In genomic region chr1:201728731-201729130, GRCh38 we compare ENCODE assay signal across 17 cellular contexts.
"Had no signal": no experiment of that assay in that cellular context is flagged by ENCODE, and none has a peak within 500 bp of the region (broad histone marks: within the 10 kb centered on the region; RNA-seq: fewer than 3 reads in every experiment).

No MANE protein-coding gene starts in this region.

- H3K27me3 ChIP-seq: gastroesophageal sphincter, hepatocyte had no signal

- H3K79me2 ChIP-seq: hepatocyte had no signal

- H3K4me1 Mint-ChIP-seq: activated CD4-positive, alpha-beta T cell treated with anti-CD3 and anti-CD28 coated beads, Interleukin-2, amount 10 ng/mL, durations not matched to agents 7 days and 5 days; activated naive CD4-positive, alpha-beta T cell treated with anti-CD3 and anti-CD28 coated beads, Interleukin-2, amount 10 ng/mL, durations not matched to agents 7 days and 5 days; activated T-helper 17 cell treated with anti-CD3 and anti-CD28 coated beads, Interleukin-2, amount 50 U/mL, for 72 hours; naive thymus-derived CD8-positive, alpha-beta T cell; stimulated activated naive CD8-positive, alpha-beta T cell treated with anti-CD3 and anti-CD28 coated beads, Interleukin-15, amount 100 ng/mL, for 72 hours had no signal

- H3K9me3 ChIP-seq: gastroesophageal sphincter, mucosa of descending colon, thoracic aorta had no signal

- H3K36me3 ChIP-seq: gastroesophageal sphincter, thoracic aorta had no signal

- H3K4me3 Mint-ChIP-seq: activated CD4-positive, alpha-beta T cell treated with anti-CD3 and anti-CD28 coated beads, Interleukin-2, amount 10 ng/mL, durations not matched to agents 7 days and 5 days; activated naive CD4-positive, alpha-beta T cell treated with anti-CD3 and anti-CD28 coated beads, Interleukin-2, amount 10 ng/mL, durations not matched to agents 7 days and 5 days; activated T-helper 17 cell treated with anti-CD3 and anti-CD28 coated beads, Interleukin-2, amount 50 U/mL, for 72 hours; effector memory CD8-positive, alpha-beta T cell; naive thymus-derived CD8-positive, alpha-beta T cell; stimulated activated naive CD8-positive, alpha-beta T cell treated with anti-CD3 and anti-CD28 coated beads, Interleukin-15, amount 100 ng/mL, for 72 hours had no signal

- ATAC-seq: activated T-helper 17 cell treated with anti-CD3 and anti-CD28 coated beads, Interleukin-2, amount 50 U/mL, for 72 hours; effector memory CD8-positive, alpha-beta T cell; gastroesophageal sphincter; mucosa of descending colon; naive thymus-derived CD8-positive, alpha-beta T cell; stimulated activated naive CD8-positive, alpha-beta T cell treated with anti-CD3 and anti-CD28 coated beads, Interleukin-15, amount 100 ng/mL, for 72 hours had no signal

- H3K36me3 Mint-ChIP-seq: activated naive CD4-positive, alpha-beta T cell treated with anti-CD3 and anti-CD28 coated beads, Interleukin-2, amount 10 ng/mL, durations not matched to agents 7 days and 5 days; naive thymus-derived CD8-positive, alpha-beta T cell had no signal

- H3K9me3 Mint-ChIP-seq: activated CD4-positive, alpha-beta T cell treated with anti-CD3 and anti-CD28 coated beads, Interleukin-2, amount 10 ng/mL, durations not matched to agents 7 days and 5 days; activated naive CD4-positive, alpha-beta T cell treated with anti-CD3 and anti-CD28 coated beads, Interleukin-2, amount 10 ng/mL, durations not matched to agents 7 days and 5 days; activated T-helper 17 cell treated with anti-CD3 and anti-CD28 coated beads, Interleukin-2, amount 50 U/mL, for 72 hours; effector memory CD8-positive, alpha-beta T cell; naive thymus-derived CD8-positive, alpha-beta T cell; stimulated activated naive CD8-positive, alpha-beta T cell treated with anti-CD3 and anti-CD28 coated beads, Interleukin-15, amount 100 ng/mL, for 72 hours had no signal

- H3K4me3 ChIP-seq: gastroesophageal sphincter, hepatocyte, lung, mucosa of descending colon, thoracic aorta had no signal

- H2AFZ ChIP-seq: hepatocyte had no signal

- DNase-seq: activated CD4-positive, alpha-beta T cell treated with anti-CD3 and anti-CD28 coated beads, Interleukin-2, amount 10 ng/mL, durations not matched to agents 7 days and 5 days; activated CD8-positive, alpha-beta memory T cell treated with anti-CD3 and anti-CD28 coated beads for 24 hours; activated naive CD4-positive, alpha-beta T cell treated with anti-CD3 and anti-CD28 coated beads, Interleukin-2, amount 10 ng/mL, durations not matched to agents 7 days and 5 days; central memory CD4-positive, alpha-beta T cell; effector memory CD8-positive, alpha-beta T cell; mucosa of descending colon; naive thymus-derived CD8-positive, alpha-beta T cell; nucleus accumbens; stimulated activated CD4-positive, alpha-beta T cell treated with anti-CD3 and anti-CD28 coated beads, Interleukin-4, amount 100 ng/mL, for 1 hour; stimulated activated CD8-positive, alpha-beta memory T cell treated with anti-CD3 and anti-CD28 coated beads, Interleukin-4, amount 100 ng/mL, for 48 hours; stimulated activated naive CD8-positive, alpha-beta T cell treated with anti-CD3 and anti-CD28 coated beads, Interleukin-15, amount 100 ng/mL, for 72 hours had no signal

- H3K27ac Mint-ChIP-seq: activated CD4-positive, alpha-beta T cell treated with anti-CD3 and anti-CD28 coated beads, Interleukin-2, amount 10 ng/mL, durations not matched to agents 7 days and 5 days; activated naive CD4-positive, alpha-beta T cell treated with anti-CD3 and anti-CD28 coated beads, Interleukin-2, amount 10 ng/mL, durations not matched to agents 7 days and 5 days; activated T-helper 17 cell treated with anti-CD3 and anti-CD28 coated beads, Interleukin-2, amount 50 U/mL, for 72 hours; effector memory CD8-positive, alpha-beta T cell; stimulated activated naive CD8-positive, alpha-beta T cell treated with anti-CD3 and anti-CD28 coated beads, Interleukin-15, amount 100 ng/mL, for 72 hours had no signal

- H3K27ac ChIP-seq: epithelial cell of prostate, gastroesophageal sphincter, hepatocyte had no signal

- H3K4me2 ChIP-seq: hepatocyte had no signal
